ENCODE assay signal across 9 cellular contexts in the genomic region with DNA sequence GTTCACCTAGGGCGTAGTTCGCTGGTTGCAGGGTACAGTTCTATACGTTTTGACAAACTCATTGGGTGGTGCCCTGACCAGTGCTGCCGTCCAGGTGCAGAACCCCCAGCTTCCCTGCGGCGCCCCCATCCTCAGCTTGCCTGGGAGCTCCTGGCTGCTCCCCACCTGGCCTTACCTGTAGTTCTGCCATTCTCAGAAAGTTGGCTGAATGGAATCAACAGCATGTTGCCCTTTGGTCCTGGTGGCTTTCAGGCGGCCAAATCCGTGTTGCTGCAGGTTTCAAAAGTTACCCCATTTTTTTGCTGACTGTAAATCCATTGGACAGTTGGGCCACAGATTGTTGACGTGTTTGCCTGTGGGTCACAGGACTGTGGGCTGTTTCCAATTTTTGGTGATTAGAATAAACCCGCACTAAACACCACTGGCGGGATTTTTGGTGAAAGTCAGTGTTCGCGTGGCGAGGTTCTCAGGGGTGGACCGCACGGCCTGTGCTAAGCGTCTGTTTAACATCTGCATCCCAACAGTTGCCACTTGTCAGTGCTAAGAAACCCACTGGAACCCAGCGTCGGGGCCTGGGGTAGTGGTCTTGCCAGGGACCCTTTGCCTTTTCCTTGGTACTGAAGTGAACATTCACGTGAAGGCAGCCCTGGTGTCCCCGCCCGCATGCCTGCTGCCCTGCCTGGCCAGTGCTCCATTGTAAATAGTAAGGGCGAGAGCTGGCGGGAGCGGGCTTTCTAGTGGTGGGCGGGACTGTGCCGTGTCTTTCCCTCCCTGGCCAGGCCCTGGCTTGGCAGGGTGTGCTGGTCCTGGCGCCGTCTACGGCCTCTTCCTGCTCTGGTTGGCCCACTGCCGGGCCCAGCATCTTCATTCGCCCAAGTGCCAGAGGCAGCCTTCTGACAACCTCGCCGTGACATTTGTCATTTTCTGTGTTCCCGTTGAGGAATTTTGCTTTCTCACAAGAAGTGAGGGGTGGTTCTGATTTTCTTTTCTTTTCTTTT. TPM values are rescaled to one million over a fixed set of nuclear protein-coding genes. Genes with fewer than 3 reads are reported as not detected.
DNase-seq lines count a peak whose midpoint lies in the region; ATAC-seq, FAIRE-seq and TF ChIP-seq lines count a peak whose summit lies in the region.
"Had no signal": no experiment of that assay in that cellular context is flagged by ENCODE, and none has a peak within 500 bp of the region (broad histone marks: within the 10 kb centered on the region; RNA-seq: fewer than 3 reads in every experiment).

No MANE protein-coding gene starts in this region.

- CTCF ChIA-PET in activated CD4-positive, alpha-beta T cell treated with anti-CD3 and anti-CD28 coated beads for 36 hours (lab: Charles Lee), result no interaction called here
- CTCF ChIA-PET in SK-N-SH (lab: Yijun Ruan, JAX), result interaction anchor here (0.7 to 1.5 kb wide), 3 partner anchors 11 to 19 kb away, joined by 3 to 6 read pairs (median 4); no protein-coding TSS in a partner anchor

- H3K4me3 ChIP-seq in SK-N-SH (ENCODE audit: low read depth in 2 of 2, low read length in 1 of 2), result 0 out of 4 replicates have a peak overlapping the region, but pooled peaks of 1 of the 2 experiments have one; percentile 32

- no peak for TF ChIP-seq CTCF in SK-N-SH (IDR thresholded peaks at IDR 0.05)
- TF ChIP-seq CTCF in omental fat pad (IDR thresholded peaks at IDR 0.05), result no peak

- POLR2A ChIA-PET in activated CD4-positive, alpha-beta T cell treated with anti-CD3 and anti-CD28 coated beads for 36 hours (lab: Charles Lee), result no interaction called here
- POLR2A ChIA-PET in SK-N-SH (lab: Yijun Ruan, JAX), result no interaction called here

- no peak for ATAC-seq in activated CD4-positive, alpha-beta T cell treated with anti-CD3 and anti-CD28 coated beads for 36 hours
- ATAC-seq in omental fat pad (ENCODE audit: low FRiP score) (no peak), GM19455 (IDR thresholded peaks at IDR 0.05; ENCODE audit: unreplicated experiment) (no peak)

- peaks cover 58% of the 10 kb centered on the region for H3K4me1 Mint-ChIP-seq in activated CD4-positive, alpha-beta T cell treated with anti-CD3 and anti-CD28 coated beads for 36 hours

- peak overlapping the region; percentile 79 for H3K4me2 ChIP-seq in SK-N-SH

- no peaks in the 10 kb centered on the region for H3K9me3 ChIP-seq in SK-N-SH

- peak overlapping the region; percentile 24; the same call in 1 of the 2 replicates for H3K9ac ChIP-seq in SK-N-SH

- peaks cover 48% of the 10 kb centered on the region for H4K20me1 ChIP-seq in SK-N-SH (ENCODE audit: insufficient read depth)

- H3K9me3 Mint-ChIP-seq in activated CD4-positive, alpha-beta T cell treated with anti-CD3 and anti-CD28 coated beads for 36 hours (ENCODE audit: low read depth), result no peaks in the 10 kb centered on the region

- no peak overlapping the region for H2AFZ ChIP-seq in SK-N-SH (ENCODE audit: low read depth)

- peak overlapping the region; percentile 62 to 90 for H3K27ac ChIP-seq in SK-N-SH (ENCODE audit: low read depth in 2 of 2, low read length in 1 of 2)

- no peaks in the 10 kb centered on the region for H3K36me3 ChIP-seq in SK-N-SH (replicated peaks in 1 of 2; ENCODE audit: control insufficient read depth in 1 of 2, insufficient read depth in 2 of 2, low read length in 1 of 2)

- no peak for FAIRE-seq in RCC 7860 (lab: Jason Lieb, UNC)
- FAIRE-seq: G401.6 had no signal

- TF ChIP-seq EP300 in SK-N-SH (IDR thresholded peaks at IDR 0.05; ENCODE audit: borderline replicate concordance in 1 of 2, low read depth in 1 of 2, low read length in 1 of 2), result peak in 1 of 2 experiments; percentile 48; a peak in 2 of 4 replicates

- H3K36me3 Mint-ChIP-seq in activated CD4-positive, alpha-beta T cell treated with anti-CD3 and anti-CD28 coated beads for 36 hours (ENCODE audit: low read depth), result peaks cover 16% of the 10 kb centered on the region

- H3K79me2 ChIP-seq in SK-N-SH (ENCODE audit: insufficient read depth), result peaks cover 81% of the 10 kb centered on the region

- H3K27me3 ChIP-seq in SK-N-SH (ENCODE audit: insufficient read depth), result no peaks in the 10 kb centered on the region

- H3K4me3 Mint-ChIP-seq in activated CD4-positive, alpha-beta T cell treated with anti-CD3 and anti-CD28 coated beads for 36 hours, result peak overlapping the region; percentile 26

- DNase-seq in activated CD4-positive, alpha-beta T cell treated with anti-CD3 and anti-CD28 coated beads for 36 hours, result no peak
- no peak for DNase-seq in activated CD4-positive, alpha-beta T cell treated with anti-CD3 and anti-CD28 coated beads, Interleukin-2, amount 50 U/mL, for 1 hour
- DNase-seq in SK-N-SH (peak; percentile 89), fibroblast of gingiva (ENCODE audit: low read depth) (peak; percentile 84), omental fat pad (ENCODE audit: low spot score) (peak; percentile 54), RCC 7860 (ENCODE audit: low spot score) (no peak), HuH-7 (ENCODE audit: low spot score) (no peak)

- 36% methylated on average over 23 of the region's 35 CpGs for WGBS in SK-N-SH (ENCODE audit: low lambda C conversion rate)

- peaks cover 45 to 46% of the 10 kb centered on the region in 2 experiments for H3K4me1 ChIP-seq in SK-N-SH (ENCODE audit: control insufficient read depth in 1 of 2, insufficient read depth in 2 of 2, low read depth in 1 of 2, low read length in 1 of 2)

- no peak for TF ChIP-seq RAD21 in SK-N-SH (IDR thresholded peaks at IDR 0.05; ENCODE audit: low read length)

- peak overlapping the region; percentile 31 for H3K27ac Mint-ChIP-seq in activated CD4-positive, alpha-beta T cell treated with anti-CD3 and anti-CD28 coated beads for 36 hours

- intact Hi-C loops in activated CD4-positive, alpha-beta T cell treated with anti-CD3 and anti-CD28 coated beads for 36 hours (cut with DNase I, micrococcal nuclease), result loop anchor here in 1 of 2 experiments (10.0 kb wide), 1 partner anchor 618 kb away; the partner anchor contains the start of genes SGTA and THOP1

- H3K9me2 ChIP-seq in SK-N-SH, result no peaks in the 10 kb centered on the region

- no peaks in the 10 kb centered on the region for H3K27me3 Mint-ChIP-seq in activated CD4-positive, alpha-beta T cell treated with anti-CD3 and anti-CD28 coated beads for 36 hours

- peaks cover 45% of the 10 kb centered on the region for H3F3A ChIP-seq in SK-N-SH (replicated peaks; ENCODE audit: insufficient read depth)

TF ChIP-seq in SK-N-SH, 30 proteins besides CTCF, POLR2A, EP300 and RAD21 (continues in another document):
- TF ChIP-seq, protein P1, sequence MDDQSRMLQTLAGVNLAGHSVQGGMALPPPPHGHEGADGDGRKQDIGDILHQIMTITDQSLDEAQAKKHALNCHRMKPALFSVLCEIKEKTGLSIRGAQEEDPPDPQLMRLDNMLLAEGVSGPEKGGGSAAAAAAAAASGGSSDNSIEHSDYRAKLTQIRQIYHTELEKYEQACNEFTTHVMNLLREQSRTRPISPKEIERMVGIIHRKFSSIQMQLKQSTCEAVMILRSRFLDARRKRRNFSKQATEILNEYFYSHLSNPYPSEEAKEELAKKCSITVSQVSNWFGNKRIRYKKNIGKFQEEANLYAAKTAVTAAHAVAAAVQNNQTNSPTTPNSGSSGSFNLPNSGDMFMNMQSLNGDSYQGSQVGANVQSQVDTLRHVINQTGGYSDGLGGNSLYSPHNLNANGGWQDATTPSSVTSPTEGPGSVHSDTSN (IDR thresholded peaks at IDR 0.05), result 0 out of 2 replicates have a peak, but pooled peaks have one; percentile 15
- TF ChIP-seq, protein P2, sequence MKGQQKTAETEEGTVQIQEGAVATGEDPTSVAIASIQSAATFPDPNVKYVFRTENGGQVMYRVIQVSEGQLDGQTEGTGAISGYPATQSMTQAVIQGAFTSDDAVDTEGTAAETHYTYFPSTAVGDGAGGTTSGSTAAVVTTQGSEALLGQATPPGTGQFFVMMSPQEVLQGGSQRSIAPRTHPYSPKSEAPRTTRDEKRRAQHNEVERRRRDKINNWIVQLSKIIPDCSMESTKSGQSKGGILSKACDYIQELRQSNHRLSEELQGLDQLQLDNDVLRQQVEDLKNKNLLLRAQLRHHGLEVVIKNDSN (IDR thresholded peaks at IDR 0.05; ENCODE audit: borderline replicate concordance, low read depth), result no peak
- TF ChIP-seq RXRA (IDR thresholded peaks at IDR 0.05; ENCODE audit: borderline replicate concordance, low read depth) (no peak), GABPA (IDR thresholded peaks at IDR 0.05; ENCODE audit: low read depth) (no peak), USF2 (IDR thresholded peaks at IDR 0.05; ENCODE audit: borderline replicate concordance, low read depth, low read length) (no peak), YY1 (IDR thresholded peaks at IDR 0.05; ENCODE audit: low read depth) (no peak), RFX5 (IDR thresholded peaks at IDR 0.05; ENCODE audit: low read length) (no peak), TAF1 (IDR thresholded peaks at IDR 0.05; ENCODE audit: borderline replicate concordance, low read depth, low read length) (peak; percentile 27; the same call in 1 of the 2 replicates), NFIC (IDR thresholded peaks at IDR 0.05; ENCODE audit: borderline replicate concordance) (peak; percentile 81), JUND (IDR thresholded peaks at IDR 0.05) (no peak), GATA2 (CRISPR knock-in tag; IDR thresholded peaks at IDR 0.05) (no peak), TCF12 (IDR thresholded peaks at IDR 0.05) (no peak)
- TF ChIP-seq, protein P3, sequence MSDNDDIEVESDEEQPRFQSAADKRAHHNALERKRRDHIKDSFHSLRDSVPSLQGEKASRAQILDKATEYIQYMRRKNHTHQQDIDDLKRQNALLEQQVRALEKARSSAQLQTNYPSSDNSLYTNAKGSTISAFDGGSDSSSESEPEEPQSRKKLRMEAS (IDR thresholded peaks at IDR 0.05; ENCODE audit: low read depth), result peak; percentile 34

RNA-seq across cellular contexts. Expression of gene DOT1L, which starts 3.3 kb away (rescaled TPM):
- 10 to 100 TPM; 62.5 to 73.8 TPM for total RNA-seq in activated CD4-positive, alpha-beta T cell treated with anti-CD3 and anti-CD28 coated beads for 36 hours
- polyA plus RNA-seq in SK-N-SH (2012; rRNA removed), result 3.6 and 5.0 TPM in 2 replicates
- 2.7 and 4.2 TPM in 2 replicates for polyA plus RNA-seq in SK-N-SH (2012; cell fraction: cytosol; rRNA removed)
- polyA plus RNA-seq in SK-N-SH (2012; cell fraction: nucleus; rRNA removed), result 22.3 and 42.9 TPM in 2 replicates
- total RNA-seq in omental fat pad, result 10 to 100 TPM in 3 of 4 donors, 1 to 10 TPM in 1; 8.2 to 52.4 (median 15.3) TPM

RNA-seq across cellular contexts. Expression of gene AP3D1, which starts 15.7 kb away (rescaled TPM):
- total RNA-seq in activated CD4-positive, alpha-beta T cell treated with anti-CD3 and anti-CD28 coated beads for 36 hours, result 100 to 1,000 TPM in 1 of 2 experiments, 10 to 100 TPM in 1; 82.7 to 105 TPM
- 79.7 and 127 TPM in 2 replicates for polyA plus RNA-seq in SK-N-SH (2012; rRNA removed)
- 55.4 and 81.2 TPM in 2 replicates for polyA plus RNA-seq in SK-N-SH (2012; cell fraction: cytosol; rRNA removed)
- 239 and 320 TPM in 2 replicates for polyA plus RNA-seq in SK-N-SH (2012; cell fraction: nucleus; rRNA removed)
- total RNA-seq in omental fat pad, result 100 to 1,000 TPM in 1 of 4 donors, 10 to 100 TPM in 3; 66.7 to 107 (median 79.6) TPM

Comparison
In these comparisons a context has a peak if more than half of its experiments do, and no peak if none do; other contexts are left out.
1. DNase-seq: peak in SK-N-SH (single experiment), fibroblast of gingiva (single experiment) and omental fat pad (single experiment); none in activated CD4-positive, alpha-beta T cell treated with anti-CD3 and anti-CD28 coated beads for 36 hours (single experiment), activated CD4-positive, alpha-beta T cell treated with anti-CD3 and anti-CD28 coated beads, Interleukin-2, amount 50 U/mL, for 1 hour (single experiment), RCC 7860 (single experiment) and HuH-7 (single experiment).